Comparison of ENCODE assay signal across 8 cellular contexts in genomic region chr2:157830696-157831570, GRCh38. TPM values are rescaled to one million over a fixed set of nuclear protein-coding genes. Genes with fewer than 3 reads are reported as not detected.
A peak's percentile ranks its signal among the peaks of the same experiment; 100 is the strongest.
DNase-seq lines count a peak whose midpoint lies in the region; ATAC-seq lines count a peak whose summit lies in the region.
"Had no signal": no experiment of that assay in that cellular context is flagged by ENCODE, and none has a peak within 500 bp of the region (broad histone marks: within the 10 kb centered on the region; RNA-seq: fewer than 3 reads in every experiment).

No MANE protein-coding gene starts in this region.

- H3K4me1 Mint-ChIP-seq in activated T-helper 17 cell treated with anti-CD3 and anti-CD28 coated beads, Interleukin-2, amount 50 U/mL, for 72 hours: peaks cover 20% of the 10 kb centered on the region
- H3K4me1 Mint-ChIP-seq: neural crest cell had no signal

- DNase-seq in HS-27A (ENCODE audit: low read depth) (peak; percentile 45), left ventricle myocardium superior (no peak), NCI-H82 treated with DMSO at 0.1 percent for 48 hours (lab: John Stamatoyannopoulos, UW; ENCODE audit: unreplicated experiment) (no peak), DMS153 treated with DMSO at 0.1 percent for 48 hours (lab: John Stamatoyannopoulos, UW; ENCODE audit: unreplicated experiment) (no peak)
- no peak for DNase-seq in stimulated activated CD4-positive, alpha-beta T cell treated with anti-CD3 and anti-CD28 coated beads, Interleukin-12 subunit alpha, Interleukin-12 subunit beta, amount 100 ng/mL, for 4 hours

- no peaks in the 10 kb centered on the region for H3K9me3 ChIP-seq in stomach smooth muscle (ENCODE audit: control insufficient read depth in 2 of 2, low read length in 2 of 2)

- H3K36me3 ChIP-seq in stomach smooth muscle (ENCODE audit: control insufficient read depth in 2 of 2, insufficient read depth in 2 of 2, low read length in 2 of 2): peaks cover 0 to under 1% of the 10 kb centered on the region in 2 donors

- no peak overlapping the region for H3K4me3 ChIP-seq in stomach smooth muscle (ENCODE audit: low read length in 2 of 2)

- H3K27me3 Mint-ChIP-seq in activated T-helper 17 cell treated with anti-CD3 and anti-CD28 coated beads, Interleukin-2, amount 50 U/mL, for 72 hours: no peaks in the 10 kb centered on the region

- peak overlapping the region; percentile 24 for H3K27ac ChIP-seq in stomach smooth muscle (ENCODE audit: low read length)

- ATAC-seq in activated T-helper 17 cell treated with anti-CD3 and anti-CD28 coated beads, Interleukin-2, amount 50 U/mL, for 72 hours (replicated peaks): peak; percentile 74
- peak; percentile 82 for ATAC-seq in left ventricle myocardium superior

- peak overlapping the region; percentile 42 for H3K27ac Mint-ChIP-seq in activated T-helper 17 cell treated with anti-CD3 and anti-CD28 coated beads, Interleukin-2, amount 50 U/mL, for 72 hours

- intact Hi-C loops in left ventricle myocardium superior (cut with micrococcal nuclease): no loop called here

- H3K4me1 ChIP-seq in stomach smooth muscle (ENCODE audit: control insufficient read depth, insufficient read depth, low read length): peaks cover 5% of the 10 kb centered on the region

- no peaks in the 10 kb centered on the region for H3K9me3 Mint-ChIP-seq in activated T-helper 17 cell treated with anti-CD3 and anti-CD28 coated beads, Interleukin-2, amount 50 U/mL, for 72 hours

- H3K36me3 Mint-ChIP-seq in activated T-helper 17 cell treated with anti-CD3 and anti-CD28 coated beads, Interleukin-2, amount 50 U/mL, for 72 hours (ENCODE audit: low read depth): peaks cover 16% of the 10 kb centered on the region

- no peaks in the 10 kb centered on the region for H3K27me3 ChIP-seq in stomach smooth muscle (ENCODE audit: control insufficient read depth in 1 of 2, insufficient read depth in 2 of 2, low read length in 2 of 2)

- no peak overlapping the region for H3K4me3 Mint-ChIP-seq in activated T-helper 17 cell treated with anti-CD3 and anti-CD28 coated beads, Interleukin-2, amount 50 U/mL, for 72 hours
- H3K4me3 Mint-ChIP-seq: neural crest cell had no signal

- H3K9ac ChIP-seq in stomach smooth muscle (ENCODE audit: low read length in 2 of 2): no peak overlapping the region

RNA-seq across cellular contexts. Expression of gene ACVR1, which starts 45.2 kb away (rescaled TPM):
- 10 to 100 TPM; 22.7 to 27.5 TPM for total RNA-seq in activated T-helper 17 cell treated with anti-CD3 and anti-CD28 coated beads, Interleukin-2, amount 50 U/mL, for 72 hours
- 26.8 TPM for total RNA-seq in left ventricle myocardium superior
